In genomic region chr3:20186600-20187004, GRCh38 we compare ENCODE assay signal across 8 cellular contexts. TPM values are rescaled to one million over a fixed set of nuclear protein-coding genes. Genes with fewer than 3 reads are reported as not detected.
DNase-seq lines count a peak whose midpoint lies in the region; ATAC-seq, FAIRE-seq and TF ChIP-seq lines count a peak whose summit lies in the region.

No MANE protein-coding gene starts in this region.

- H3K9ac ChIP-seq in endocrine pancreas (ENCODE audit: control insufficient read depth, insufficient read depth, low read length) = peak overlapping the region; percentile 80

- H3K27ac ChIP-seq in A549 = peak overlapping the region; percentile 81 to 91
- H3K27ac ChIP-seq in pancreas = peak overlapping the region; percentile 77 to 94 (median 90)

- peak overlapping the region; percentile 76 for H3K4me2 ChIP-seq in A549

- POLR2A ChIA-PET in A549 (lab: Yijun Ruan, JAX) = interaction anchor here (0.9 to 1.5 kb wide), 2 partner anchors 9 to 129 kb away, joined by 3 read pairs; no protein-coding TSS in a partner anchor

- H3K4me1 ChIP-seq in A549 (peaks cover 16% of the 10 kb centered on the region; the same call in 2 of the 3 replicates), endocrine pancreas (ENCODE audit: control insufficient read depth, insufficient read depth, low read length) (no peaks in the 10 kb centered on the region), pancreas (peaks cover 1 to 14% (median 5%) of the 10 kb centered on the region in 3 donors)

- FAIRE-seq in A549 (lab: Jason Lieb, UNC) (no peak), pancreas (lab: Jason Lieb, UNC) (no peak)

- H3K27me3 ChIP-seq in endocrine pancreas (ENCODE audit: control insufficient read depth, insufficient read depth, low read length) = no peaks in the 10 kb centered on the region
- no peaks in the 10 kb centered on the region for H3K27me3 ChIP-seq in pancreas

- no peak for TF ChIP-seq RAD21 in A549 (conservative IDR thresholded peaks at IDR 0.05 in 1 of 2, IDR thresholded peaks at IDR 0.05 in 1 of 2)

- no peaks in the 10 kb centered on the region for H3K36me3 ChIP-seq in endocrine pancreas (ENCODE audit: control insufficient read depth, insufficient read depth, low read length)
- H3K36me3 ChIP-seq in pancreas = no peaks in the 10 kb centered on the region

- no peak for TF ChIP-seq POLR2A in A549 (IDR thresholded peaks at IDR 0.05; ENCODE audit: low read length)

- no peak for TF ChIP-seq CTCF in A549 (IDR thresholded peaks at IDR 0.05)
- TF ChIP-seq CTCF in pancreas (IDR thresholded peaks at IDR 0.05) = no peak

- intact Hi-C loops in pancreas (cut with DNase I) = loop anchor here in 1 of 3 donors (10.0 kb wide), 1 partner anchor 152 kb away; no protein-coding TSS in a partner anchor

- H3K9me3 ChIP-seq in A549 = no peaks in the 10 kb centered on the region
- H3K9me3 ChIP-seq in endocrine pancreas (ENCODE audit: control insufficient read depth, low read length) = no peaks in the 10 kb centered on the region
- no peaks in the 10 kb centered on the region for H3K9me3 ChIP-seq in pancreas

- no peak for TF ChIP-seq EP300 in A549 (IDR thresholded peaks at IDR 0.05)

- H3K4me3 ChIP-seq in A549 = peak overlapping the region; percentile 67
- peak overlapping the region; percentile 98 for H3K4me3 ChIP-seq in endocrine pancreas (ENCODE audit: control insufficient read depth, insufficient read depth, low read length)
- peak overlapping the region; percentile 38 to 78 (median 54) for H3K4me3 ChIP-seq in pancreas

- DNase-seq in A549 (ENCODE audit: low read depth in 1 of 2, low spot score in 1 of 2) = peak; percentile 2 to 7
- DNase-seq in HuH-7 (ENCODE audit: low spot score) = peak; percentile 11
- DNase-seq in pancreas = no peak
- no peak for DNase-seq in H4 (ENCODE audit: low spot score)
- DNase-seq in islet precursor cell = no peak
- DNase-seq in NCI-H1436 (lab: John Stamatoyannopoulos, UW) = no peak

- peak; percentile 8 to 10; a peak in 4 of 6 replicates for ATAC-seq in A549
- ATAC-seq in GM19438 (IDR thresholded peaks at IDR 0.05; ENCODE audit: low read depth, unreplicated experiment) = peak; percentile 2
- ATAC-seq in pancreas = peak; percentile 2 to 23 (median 12)

- 5% methylated on average over 9 of the region's 9 CpGs for WGBS in A549 (ENCODE audit: missing lambda C conversion rate)
- WGBS in pancreas, 2 donors = 1 to 2% methylated on average over 9 of the region's 9 CpGs

- CTCF ChIA-PET in A549 (lab: Yijun Ruan, JAX) = no interaction called here

TF ChIP-seq in A549, 52 proteins besides CTCF, POLR2A, EP300 and RAD21:
- TF ChIP-seq ZC3H11A (IDR thresholded peaks at IDR 0.05) (no peak), TFCP2L1 (CRISPR knock-in tag; IDR thresholded peaks at IDR 0.05) (no peak), JUNB (IDR thresholded peaks at IDR 0.05) (no peak), PHF8 (IDR thresholded peaks at IDR 0.05; ENCODE audit: borderline replicate concordance, low read depth) (peak; percentile 29; the same call in 1 of the 2 replicates), ZNF302 (CRISPR knock-in tag; IDR thresholded peaks at IDR 0.05) (no peak), HOXA7 (CRISPR knock-in tag; IDR thresholded peaks at IDR 0.05) (no peak)

RNA-seq across cellular contexts. Expression of gene SGO1, which starts 0.6 kb away (rescaled TPM):
- 16.0 and 25.2 TPM in 2 replicates for polyA plus RNA-seq in A549 (2011; rRNA removed)
- polyA plus RNA-seq in A549 (2012; cell fraction: cytosol; rRNA removed) = 6.8 and 6.9 TPM in 2 replicates
- polyA plus RNA-seq in A549 (2012; cell fraction: nucleus; rRNA removed) = 1.6 and 2.8 TPM in 2 replicates
- polyA plus RNA-seq in A549 (2017; fragmentation: RNase III; extraction: RNeasy Plus Mini Kit Qiagen cat#74134 plus additional on column Dnase treatment) = 15.8 to 17.4 TPM (median 17.1 TPM) in 3 replicates
- 5.0 and 5.8 TPM in 2 replicates for polyA minus RNA-seq in A549 (2011; rRNA and poly(A)+ RNA removed)
- total RNA-seq in pancreas = under 1 TPM in 4 of 6 donors, not detected in 2; 0.14 to 0.69 (median 0.29) TPM
- polyA plus RNA-seq in pancreas = under 1 TPM; 0.09 to 0.11 TPM
- total RNA-seq in H4 (2014; rRNA removed; shearing (Covaris generic)) = 12.3 and 16.8 TPM in 2 replicates

Comparison
In these comparisons a context has a peak if more than half of its experiments do, and no peak if none do; other contexts are left out.
1. DNase-seq: peak in A549 (2 of 2) and HuH-7 (single experiment); none in pancreas (0 of 6), H4 (single experiment), islet precursor cell (single experiment) and NCI-H1436 (single experiment).
2. Peak in every context shown above with its lines, with median percentiles within 50 percentile points of each other: ATAC-seq and H3K4me3 ChIP-seq.